In genomic region chr1:45887156-45887842, GRCh38 we compare ENCODE assay signal across 1 cellular context.
A peak's percentile ranks its signal among the peaks of the same experiment; 100 is the strongest.
TF ChIP-seq lines count a peak whose summit lies in the region.

No MANE protein-coding gene starts in this region.

TF ChIP-seq in HepG2, 621 proteins besides CTCF, POLR2A, EP300 and RAD21:
- TF ChIP-seq, protein P1, sequence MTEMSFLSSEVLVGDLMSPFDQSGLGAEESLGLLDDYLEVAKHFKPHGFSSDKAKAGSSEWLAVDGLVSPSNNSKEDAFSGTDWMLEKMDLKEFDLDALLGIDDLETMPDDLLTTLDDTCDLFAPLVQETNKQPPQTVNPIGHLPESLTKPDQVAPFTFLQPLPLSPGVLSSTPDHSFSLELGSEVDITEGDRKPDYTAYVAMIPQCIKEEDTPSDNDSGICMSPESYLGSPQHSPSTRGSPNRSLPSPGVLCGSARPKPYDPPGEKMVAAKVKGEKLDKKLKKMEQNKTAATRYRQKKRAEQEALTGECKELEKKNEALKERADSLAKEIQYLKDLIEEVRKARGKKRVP (CRISPR knock-in tag; IDR thresholded peaks at IDR 0.05) = peak in 1 of 2 experiments; percentile 80; a peak in 2 of 4 replicates
- no peak for TF ChIP-seq PTBP1 (IDR thresholded peaks at IDR 0.05; ENCODE audit: low read depth, low read length, poor library complexity, severe bottlenecking)
- TF ChIP-seq ZNF329 (CRISPR knock-in tag; IDR thresholded peaks at IDR 0.05; ENCODE audit: low read depth) = no peak
- TF ChIP-seq GATAD2A (CRISPR knock-in tag; IDR thresholded peaks at IDR 0.05) = 0 out of 2 replicates have a peak, but pooled peaks have one; percentile 15
- no peak for TF ChIP-seq PHF8 (CRISPR knock-in tag; IDR thresholded peaks at IDR 0.05)
- TF ChIP-seq, protein P2, sequence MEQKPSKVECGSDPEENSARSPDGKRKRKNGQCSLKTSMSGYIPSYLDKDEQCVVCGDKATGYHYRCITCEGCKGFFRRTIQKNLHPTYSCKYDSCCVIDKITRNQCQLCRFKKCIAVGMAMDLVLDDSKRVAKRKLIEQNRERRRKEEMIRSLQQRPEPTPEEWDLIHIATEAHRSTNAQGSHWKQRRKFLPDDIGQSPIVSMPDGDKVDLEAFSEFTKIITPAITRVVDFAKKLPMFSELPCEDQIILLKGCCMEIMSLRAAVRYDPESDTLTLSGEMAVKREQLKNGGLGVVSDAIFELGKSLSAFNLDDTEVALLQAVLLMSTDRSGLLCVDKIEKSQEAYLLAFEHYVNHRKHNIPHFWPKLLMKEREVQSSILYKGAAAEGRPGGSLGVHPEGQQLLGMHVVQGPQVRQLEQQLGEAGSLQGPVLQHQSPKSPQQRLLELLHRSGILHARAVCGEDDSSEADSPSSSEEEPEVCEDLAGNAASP (CRISPR knock-in tag; IDR thresholded peaks at IDR 0.05; ENCODE audit: borderline replicate concordance) = no peak
- peak; percentile 22; the same call in 1 of the 2 replicates for TF ChIP-seq FOSL2 (CRISPR knock-in tag; IDR thresholded peaks at IDR 0.05)
- peak; percentile 32; the same call in 1 of the 2 replicates for TF ChIP-seq KDM1A (CRISPR knock-in tag; IDR thresholded peaks at IDR 0.05)
- TF ChIP-seq ZNF12 (CRISPR knock-in tag; IDR thresholded peaks at IDR 0.05) = 0 out of 2 replicates have a peak, but pooled peaks have one; percentile 50
- no peak for TF ChIP-seq CREB1 (IDR thresholded peaks at IDR 0.05)
- TF ChIP-seq CREB1 (CRISPR knock-in tag; IDR thresholded peaks at IDR 0.05) = peak; percentile 5; the same call in 1 of the 2 replicates
- TF ChIP-seq, protein P3, sequence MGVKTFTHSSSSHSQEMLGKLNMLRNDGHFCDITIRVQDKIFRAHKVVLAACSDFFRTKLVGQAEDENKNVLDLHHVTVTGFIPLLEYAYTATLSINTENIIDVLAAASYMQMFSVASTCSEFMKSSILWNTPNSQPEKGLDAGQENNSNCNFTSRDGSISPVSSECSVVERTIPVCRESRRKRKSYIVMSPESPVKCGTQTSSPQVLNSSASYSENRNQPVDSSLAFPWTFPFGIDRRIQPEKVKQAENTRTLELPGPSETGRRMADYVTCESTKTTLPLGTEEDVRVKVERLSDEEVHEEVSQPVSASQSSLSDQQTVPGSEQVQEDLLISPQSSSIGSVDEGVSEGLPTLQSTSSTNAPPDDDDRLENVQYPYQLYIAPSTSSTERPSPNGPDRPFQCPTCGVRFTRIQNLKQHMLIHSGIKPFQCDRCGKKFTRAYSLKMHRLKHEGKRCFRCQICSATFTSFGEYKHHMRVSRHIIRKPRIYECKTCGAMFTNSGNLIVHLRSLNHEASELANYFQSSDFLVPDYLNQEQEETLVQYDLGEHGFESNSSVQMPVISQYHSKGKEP (CRISPR knock-in tag; IDR thresholded peaks at IDR 0.05) = no peak
- TF ChIP-seq CEBPB (IDR thresholded peaks at IDR 0.05; ENCODE audit: borderline replicate concordance, low read depth, low read length) = peak; percentile 57; the same call in 1 of the 2 replicates
- no peak for TF ChIP-seq SOX6 (IDR thresholded peaks at IDR 0.05)
- TF ChIP-seq SOX6 (CRISPR knock-in tag; IDR thresholded peaks at IDR 0.05) = peak; percentile 51; the same call in 1 of the 2 replicates
- TF ChIP-seq, protein P4, sequence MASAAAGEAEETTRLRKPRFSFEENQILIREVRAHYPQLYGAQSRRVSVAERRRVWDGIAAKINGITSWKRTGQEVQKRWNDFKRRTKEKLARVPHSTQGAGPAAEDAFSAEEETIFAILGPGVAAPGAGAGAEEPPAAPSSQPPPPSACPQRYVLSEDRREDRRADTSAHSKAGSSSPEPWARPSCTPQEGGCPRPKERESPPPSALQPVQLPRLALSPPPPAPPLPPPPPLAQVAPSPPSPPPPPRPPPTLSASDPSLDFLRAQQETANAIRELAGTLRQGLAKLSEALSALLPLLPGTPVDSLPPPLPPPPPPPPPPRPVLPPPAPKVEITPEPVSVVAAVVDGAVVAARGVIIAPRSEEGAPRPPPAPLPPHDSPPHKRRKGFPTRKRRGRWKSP (CRISPR knock-in tag; IDR thresholded peaks at IDR 0.05) = no peak
- TF ChIP-seq ZMYM4 (CRISPR knock-in tag; IDR thresholded peaks at IDR 0.05) = no peak
- peak; percentile 85 for TF ChIP-seq CEBPG (CRISPR knock-in tag; IDR thresholded peaks at IDR 0.05)
TF ChIP-seq in HepG2: peak in this region for 9.
